13 cellular contexts compared by ENCODE assay signal in genomic region chr12:27511031-27511722, GRCh38. TPM values are rescaled to one million over a fixed set of nuclear protein-coding genes. Genes with fewer than 3 reads are reported as not detected.
DNase-seq lines count a peak whose midpoint lies in the region; ATAC-seq and TF ChIP-seq lines count a peak whose summit lies in the region.
"Had no signal": no experiment of that assay in that cellular context is flagged by ENCODE, and none has a peak within 500 bp of the region (broad histone marks: within the 10 kb centered on the region; RNA-seq: fewer than 3 reads in every experiment).

No MANE protein-coding gene starts in this region.

- intact Hi-C loops in ascending aorta (cut with DNase I) (no loop called here), left ventricle myocardium inferior (cut with micrococcal nuclease) (no loop called here), posterior vena cava (cut with DNase I) (no loop called here)

- no peaks in the 10 kb centered on the region for H3K36me3 Mint-ChIP-seq in activated naive CD8-positive, alpha-beta T cell treated with anti-CD3 and anti-CD28 coated beads for 36 hours
- H3K36me3 Mint-ChIP-seq: natural killer cell treated with Interleukin-12 subunit alpha and Interleukin-12 subunit beta and Interleukin-15 and Interleukin-18, amount 100 ng/mL, for 72 hours had no signal

- H3K27me3 ChIP-seq in ascending aorta = no peaks in the 10 kb centered on the region
- H3K27me3 ChIP-seq in left ventricle myocardium inferior (ENCODE audit: low read depth) = no peaks in the 10 kb centered on the region
- no peaks in the 10 kb centered on the region for H3K27me3 ChIP-seq in osteoblast (ENCODE audit: insufficient read depth, low read length)
- H3K27me3 ChIP-seq: stomach had no signal

- TF ChIP-seq CTCF in ascending aorta (IDR thresholded peaks at IDR 0.05) (no peak), left ventricle myocardium inferior (IDR thresholded peaks at IDR 0.05; ENCODE audit: borderline replicate concordance) (no peak), osteoblast (IDR thresholded peaks at IDR 0.05; ENCODE audit: extremely low read depth, low read depth, low read length) (no peak)

- H3K27ac ChIP-seq in ascending aorta (peak overlapping the region; percentile 64 to 72), left ventricle myocardium inferior (replicated peaks) (peak overlapping the region; percentile 86), osteoblast (ENCODE audit: low read depth, low read length) (peak overlapping the region; percentile 13)

- no peaks in the 10 kb centered on the region for H4K20me1 ChIP-seq in osteoblast (ENCODE audit: insufficient read depth, low read length)

- H3K4me3 ChIP-seq in ascending aorta (peak overlapping the region in 1 of 2 donors; percentile 16), left ventricle myocardium inferior (peak overlapping the region; percentile 1), osteoblast (ENCODE audit: insufficient read depth, low read length) (no peak overlapping the region)
- H3K4me3 ChIP-seq: stomach had no signal

- H3K4me3 Mint-ChIP-seq in activated naive CD8-positive, alpha-beta T cell treated with anti-CD3 and anti-CD28 coated beads for 36 hours = no peak overlapping the region
- H3K4me3 Mint-ChIP-seq: natural killer cell treated with Interleukin-12 subunit alpha and Interleukin-12 subunit beta and Interleukin-15 and Interleukin-18, amount 100 ng/mL, for 72 hours had no signal

- H3K36me3 ChIP-seq in ascending aorta (no peaks in the 10 kb centered on the region), left ventricle myocardium inferior (no peaks in the 10 kb centered on the region), osteoblast (ENCODE audit: insufficient read depth, low read length) (no peaks in the 10 kb centered on the region)
- H3K36me3 ChIP-seq: stomach had no signal

- H3K79me2 ChIP-seq in osteoblast (ENCODE audit: insufficient read depth, low read length) = no peaks in the 10 kb centered on the region

- peak overlapping the region; percentile 49 for H3K4me2 ChIP-seq in osteoblast (ENCODE audit: insufficient read depth, low read length)

- H2AFZ ChIP-seq in osteoblast (ENCODE audit: low read length) = peak overlapping the region; percentile 30

- H3K4me1 Mint-ChIP-seq in activated naive CD8-positive, alpha-beta T cell treated with anti-CD3 and anti-CD28 coated beads for 36 hours = no peaks in the 10 kb centered on the region

- peaks cover 5% of the 10 kb centered on the region for H3K9me3 Mint-ChIP-seq in activated naive CD8-positive, alpha-beta T cell treated with anti-CD3 and anti-CD28 coated beads for 36 hours
- H3K9me3 Mint-ChIP-seq: natural killer cell treated with Interleukin-12 subunit alpha and Interleukin-12 subunit beta and Interleukin-15 and Interleukin-18, amount 100 ng/mL, for 72 hours had no signal

- H3K9me3 ChIP-seq in ascending aorta = no peaks in the 10 kb centered on the region
- no peaks in the 10 kb centered on the region for H3K9me3 ChIP-seq in left ventricle myocardium inferior (replicated peaks)
- H3K9me3 ChIP-seq in osteoblast (ENCODE audit: low read depth, low read length) = no peaks in the 10 kb centered on the region

- peaks cover 5% of the 10 kb centered on the region for H3K27me3 Mint-ChIP-seq in activated naive CD8-positive, alpha-beta T cell treated with anti-CD3 and anti-CD28 coated beads for 36 hours

- peaks cover 0 to 13% of the 10 kb centered on the region in 2 donors for H3K4me1 ChIP-seq in ascending aorta
- peaks cover 17% of the 10 kb centered on the region for H3K4me1 ChIP-seq in left ventricle myocardium inferior
- H3K4me1 ChIP-seq in osteoblast (ENCODE audit: insufficient read depth, low read length) = peaks cover 10% of the 10 kb centered on the region

- no peak overlapping the region for H3K27ac Mint-ChIP-seq in activated naive CD8-positive, alpha-beta T cell treated with anti-CD3 and anti-CD28 coated beads for 36 hours
- H3K27ac Mint-ChIP-seq: natural killer cell treated with Interleukin-12 subunit alpha and Interleukin-12 subunit beta and Interleukin-15 and Interleukin-18, amount 100 ng/mL, for 72 hours had no signal

- DNase-seq in AG08395 (ENCODE audit: low spot score) (peak; percentile 17), ascending aorta (ENCODE audit: low spot score in 2 of 2) (no peak), left ventricle myocardium inferior (no peak), osteoblast (ENCODE audit: insufficient read length, low spot score, missing footprints) (no peak), NCI-H510A (lab: John Stamatoyannopoulos, UW) (no peak), posterior vena cava (ENCODE audit: low spot score) (no peak)
- no peak for DNase-seq in activated naive CD8-positive, alpha-beta T cell treated with anti-CD3 and anti-CD28 coated beads for 36 hours
- DNase-seq: effector CD8-positive, alpha-beta T cell; glutamatergic neuron; NCI-H1694 treated with DMSO at 0.1 percent for 48 hours; stomach had no signal

- no peak for ATAC-seq in HG02852 (IDR thresholded peaks at IDR 0.05; ENCODE audit: unreplicated experiment)
- ATAC-seq: natural killer cell treated with Interleukin-12 subunit alpha and Interleukin-12 subunit beta and Interleukin-15 and Interleukin-18, amount 100 ng/mL, for 72 hours had no signal

RNA-seq across cellular contexts. Expression of gene PPFIBP1, which starts 12.8 kb away (rescaled TPM):
- 56.4 TPM for total RNA-seq in ascending aorta
- 258 TPM for total RNA-seq in left ventricle myocardium inferior
- total RNA-seq in osteoblast = 166 and 179 TPM in 2 replicates
- 10 to 100 TPM; 22.2 to 22.5 TPM for total RNA-seq in activated naive CD8-positive, alpha-beta T cell treated with anti-CD3 and anti-CD28 coated beads for 36 hours
- 100 to 1,000 TPM in 1 of 2 donors, 10 to 100 TPM in 1; 77.5 to 105 TPM for total RNA-seq in posterior vena cava

Comparison
In these comparisons a context has a peak if more than half of its experiments do, and no peak if none do; other contexts are left out.
1. H3K27ac ChIP-seq: peak in every context shown above with its lines; median percentile 86 in left ventricle myocardium inferior; 68 in ascending aorta; 13 in osteoblast.